ENCODE assay signal across 13 cellular contexts in genomic region chr6:134537146-134537555, GRCh38.
A peak's percentile ranks its signal among the peaks of the same experiment; 100 is the strongest.
DNase-seq lines count a peak whose midpoint lies in the region; ATAC-seq and TF ChIP-seq lines count a peak whose summit lies in the region.
"Had no signal": no experiment of that assay in that cellular context is flagged by ENCODE, and none has a peak within 500 bp of the region (broad histone marks: within the 10 kb centered on the region; RNA-seq: fewer than 3 reads in every experiment).

No MANE protein-coding gene starts in this region.

- H3K79me2 ChIP-seq in PC-3 (ENCODE audit: low read length), result no peaks in the 10 kb centered on the region

- H3K9me2 ChIP-seq in PC-3 (replicated peaks; ENCODE audit: low read length), result no peaks in the 10 kb centered on the region

- no peaks in the 10 kb centered on the region for H3K27me3 ChIP-seq in PC-3 (ENCODE audit: low read length)
- H3K27me3 ChIP-seq in dorsolateral prefrontal cortex, result no peaks in the 10 kb centered on the region
- H3K27me3 ChIP-seq in transverse colon, result no peaks in the 10 kb centered on the region
- H3K27me3 ChIP-seq: tibial nerve had no signal

- H3K4me3 Mint-ChIP-seq in osteocyte (ENCODE audit: unreplicated experiment), result no peak overlapping the region

- H3K36me3 ChIP-seq in PC-3 (ENCODE audit: low read depth, low read length) (no peaks in the 10 kb centered on the region), transverse colon (no peaks in the 10 kb centered on the region)
- H3K36me3 ChIP-seq: tibial nerve had no signal

- WGBS in transverse colon (ENCODE audit: low coverage in 1 of 2), 2 donors, result 88 to 100% methylated on average over 1 to 2 of the region's 2 CpGs

- H2AFZ ChIP-seq in PC-3 (ENCODE audit: low read length), result no peak overlapping the region

- no TSS peak for BruUV-seq in PC-3 (replicated peaks; lab: Mats Ljungman, UMichigan)

- no peaks in the 10 kb centered on the region for H3K9me3 ChIP-seq in PC-3 (ENCODE audit: low read length)
- H3K9me3 ChIP-seq in transverse colon, result no peaks in the 10 kb centered on the region
- H3K9me3 ChIP-seq: tibial nerve had no signal

- CTCF ChIA-PET in PC-3 (lab: Charles Lee), result interaction anchor here (0.6 to 0.7 kb wide), 3 partner anchors 103 to 363 kb away, joined by 3 read pairs; no protein-coding TSS in a partner anchor

- H3K4me2 ChIP-seq in PC-3 (ENCODE audit: low read length), result peak overlapping the region; percentile 49

- no peaks in the 10 kb centered on the region for H3K36me3 Mint-ChIP-seq in osteocyte (ENCODE audit: unreplicated experiment)

- H3K9me3 Mint-ChIP-seq in osteocyte (ENCODE audit: unreplicated experiment), result no peaks in the 10 kb centered on the region

- intact Hi-C loops in PC-3 (cut with micrococcal nuclease) (loop anchor here (2.0 kb wide), 1 partner anchor 362 kb away; no protein-coding TSS in a partner anchor), dorsolateral prefrontal cortex (cut with DNase I) (loop anchor here in 1 of 2 donors (10.0 kb wide), 1 partner anchor 362 kb away; no protein-coding TSS in a partner anchor), transverse colon (cut with DNase I; ENCODE audit: low total_unique reads) (no loop called here)

- H3K4me3 ChIP-seq in PC-3 (ENCODE audit: low read length) (no peak overlapping the region), dorsolateral prefrontal cortex (no peak overlapping the region), transverse colon (no peak overlapping the region)
- H3K4me3 ChIP-seq: tibial nerve had no signal

- H3F3A ChIP-seq in PC-3 (ENCODE audit: low read length, unreplicated experiment), result no peaks in the 10 kb centered on the region

- peak overlapping the region; percentile 55 for H3K27ac Mint-ChIP-seq in osteocyte (ENCODE audit: unreplicated experiment)

- H3K9ac ChIP-seq in PC-3 (ENCODE audit: low read length), result peak overlapping the region; percentile 45; the same call in 1 of the 2 replicates

- H3K27ac ChIP-seq in PC-3 (ENCODE audit: low read length) (peak overlapping the region; percentile 93), dorsolateral prefrontal cortex (peak overlapping the region in 31 of 59 donors; percentile 7 to 84 (median 38)), transverse colon (no peak overlapping the region)

- H3K4me1 ChIP-seq in PC-3 (ENCODE audit: insufficient read depth, low read length) (peaks cover 19% of the 10 kb centered on the region), transverse colon (no peaks in the 10 kb centered on the region)
- H3K4me1 ChIP-seq: tibial nerve had no signal

- H3K4me1 Mint-ChIP-seq in osteocyte (ENCODE audit: unreplicated experiment), result peaks cover 26% of the 10 kb centered on the region

- no peak for TF ChIP-seq POLR2A in transverse colon (IDR thresholded peaks at IDR 0.05)

- DNase-seq in ELR (ENCODE audit: low read depth) (peak; percentile 98), PC-3 (peak; percentile 93), dorsolateral prefrontal cortex (no peak), osteocyte (ENCODE audit: extremely low spot score, unreplicated experiment) (no peak), transverse colon (no peak)
- no peak for DNase-seq in NK-92 treated with Interleukin-12 subunit alpha and Interleukin-12 subunit beta, amount 100 ng/mL, for 24 hours (lab: John Stamatoyannopoulos, UW)
- DNase-seq: activated gamma-delta T cell, DMS79 treated with DMSO at 0.1 percent for 48 hours, left cardiac atrium, NCI-H1417 treated with DMSO at 0.1 percent for 48 hours had no signal

- in situ Hi-C loops in transverse colon (cut with MboI; ENCODE audit: low pct_ligation_motif_present in 1 of 4, low pct_unique_long_range_greater_than_20kb in 1 of 4, low sequenced_read_pairs in 3 of 4), result no loop called here

- H4K20me1 ChIP-seq in PC-3 (ENCODE audit: low read length), result no peaks in the 10 kb centered on the region

- TF ChIP-seq CTCF in PC-3 (conservative IDR thresholded peaks at IDR 0.05; ENCODE audit: low read depth, low read length), result 0 out of 2 replicates have a peak, but pooled peaks have one; percentile 37
- TF ChIP-seq CTCF in dorsolateral prefrontal cortex (IDR thresholded peaks at IDR 0.05 in 54 of 56, conservative IDR thresholded peaks at IDR 0.05 in 2 of 56; ENCODE audit: low read depth in 1 of 56, partially characterized antibody in 56 of 56), result no peak
- TF ChIP-seq CTCF in osteocyte (IDR thresholded peaks at IDR 0.05), result peak; percentile 18
- TF ChIP-seq CTCF in transverse colon (IDR thresholded peaks at IDR 0.05), result no peak

- H3K27me3 Mint-ChIP-seq in osteocyte (ENCODE audit: unreplicated experiment), result no peaks in the 10 kb centered on the region

- POLR2A ChIA-PET in PC-3 (lab: Charles Lee; ENCODE audit: unreplicated experiment), result interaction anchor here (0.6 kb wide), 3 partner anchors 101 to 506 kb away, joined by 3 to 5 read pairs (median 3); no protein-coding TSS in a partner anchor

- TF ChIP-seq EP300 in transverse colon (IDR thresholded peaks at IDR 0.05; ENCODE audit: low read depth), result no peak

- ATAC-seq in PC-3, result peak; percentile 97
- ATAC-seq in HG02678 (IDR thresholded peaks at IDR 0.05; ENCODE audit: unreplicated experiment), result no peak
- no peak for ATAC-seq in GM18517 (IDR thresholded peaks at IDR 0.05; ENCODE audit: unreplicated experiment)

Comparison
In these comparisons a context has a peak if more than half of its experiments do, and no peak if none do; other contexts are left out.
1. DNase-seq: peak in ELR (single experiment) and PC-3 (single experiment); none in dorsolateral prefrontal cortex (0 of 10), osteocyte (single experiment), transverse colon (single experiment) and NK-92 treated with Interleukin-12 subunit alpha and Interleukin-12 subunit beta, amount 100 ng/mL, for 24 hours (single experiment).
2. H3K27ac ChIP-seq: peak in PC-3 (single experiment) and dorsolateral prefrontal cortex (31 of 59); none in transverse colon (0 of 4).
3. CTCF ChIP-seq: peak in PC-3 (single experiment) and osteocyte (single experiment); none in dorsolateral prefrontal cortex (0 of 56) and transverse colon (0 of 5).